Comparison of ENCODE assay signal across 8 cellular contexts in the genomic region with DNA sequence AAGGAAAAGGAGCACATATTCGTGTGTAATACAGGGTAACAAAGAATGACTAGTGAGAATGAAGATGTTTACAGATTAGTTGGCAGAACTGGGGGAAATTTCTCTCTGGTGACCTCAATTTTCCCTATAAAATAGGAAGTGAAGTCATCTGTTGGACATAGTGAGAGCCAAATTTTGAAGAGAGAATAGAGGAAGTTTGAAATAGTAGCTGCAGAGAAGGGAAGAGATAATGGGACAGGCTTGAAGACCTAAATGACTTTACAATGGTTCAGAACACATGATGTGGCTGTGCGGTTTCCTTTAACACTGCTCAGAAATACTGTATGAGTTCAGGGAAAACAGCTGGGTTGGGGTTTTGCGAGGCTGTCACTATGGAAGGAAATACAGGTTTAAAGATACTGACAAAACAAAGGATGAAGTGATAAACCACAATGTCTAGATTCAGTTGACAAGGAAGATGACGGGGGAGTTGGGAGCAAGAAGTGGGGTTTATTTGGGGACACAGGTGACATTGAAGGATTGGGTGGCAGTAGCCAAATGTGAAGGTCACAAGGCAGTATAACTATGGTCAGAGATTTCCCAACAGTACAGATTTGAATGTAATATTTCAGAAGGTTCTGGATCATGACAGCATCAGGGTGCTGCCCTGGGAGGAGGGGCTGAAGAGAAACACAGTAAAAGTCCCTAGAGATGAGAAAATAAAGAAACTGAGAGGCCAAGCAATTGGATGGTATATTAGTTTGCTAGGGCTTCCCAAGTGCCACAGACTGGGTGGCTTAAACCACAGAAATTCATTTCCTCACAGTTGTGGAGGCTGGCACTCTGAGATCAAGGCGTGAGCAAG.
A peak's percentile ranks its signal among the peaks of the same experiment; 100 is the strongest.
DNase-seq lines count a peak whose midpoint lies in the region; ATAC-seq and TF ChIP-seq lines count a peak whose summit lies in the region.

No MANE protein-coding gene starts in this region.

- no peaks in the 10 kb centered on the region for H4K20me1 ChIP-seq in DOHH2 (ENCODE audit: control insufficient read depth, insufficient read depth, low read depth, low read length)

- no peaks in the 10 kb centered on the region for H3K36me3 ChIP-seq in DOHH2 (ENCODE audit: control insufficient read depth, low read length)
- H3K36me3 ChIP-seq in heart left ventricle, result no peaks in the 10 kb centered on the region
- H3K36me3 ChIP-seq in thyroid gland, result no peaks in the 10 kb centered on the region

- H3K4me3 ChIP-seq in DOHH2 (ENCODE audit: low read length) (peak overlapping the region; percentile 40), heart left ventricle (no peak overlapping the region), thyroid gland (replicated peaks in 1 of 3) (no peak overlapping the region)

- H3K79me2 ChIP-seq in DOHH2 (ENCODE audit: control insufficient read depth, low read length), result no peaks in the 10 kb centered on the region

- H3K27ac ChIP-seq in DOHH2 (ENCODE audit: low read depth, low read length), result peak overlapping the region; percentile 62
- H3K27ac ChIP-seq in heart left ventricle, result peak overlapping the region in 11 of 12 donors; percentile 15 to 85 (median 52)
- peak overlapping the region in 1 of 3 donors; percentile 31 for H3K27ac ChIP-seq in thyroid gland

- TF ChIP-seq CTCF in DOHH2 (IDR thresholded peaks at IDR 0.05; ENCODE audit: low read depth, low read length, poor library complexity, severe bottlenecking), result no peak
- TF ChIP-seq CTCF in heart left ventricle (IDR thresholded peaks at IDR 0.05), result no peak
- no peak for TF ChIP-seq CTCF in thyroid gland (IDR thresholded peaks at IDR 0.05)

- WGBS in heart left ventricle, 4 donors, result 41 to 57% (median 43%) methylated on average over 5 of the region's 5 CpGs
- WGBS in thyroid gland, 2 donors, result 68 to 69% methylated on average over 5 of the region's 5 CpGs

- no peaks in the 10 kb centered on the region for H3K9me2 ChIP-seq in DOHH2 (replicated peaks; ENCODE audit: control insufficient read depth, low read length)

- H3K4me1 ChIP-seq in DOHH2 (ENCODE audit: control insufficient read depth, low read length) (peaks cover 39% of the 10 kb centered on the region), heart left ventricle (peaks cover 0 to 29% (median 10%) of the 10 kb centered on the region in 12 donors), thyroid gland (no peaks in the 10 kb centered on the region)

- intact Hi-C loops in heart left ventricle (cut with DNase I) (no loop called here), thyroid gland (cut with DNase I) (no loop called here)

- TF ChIP-seq POLR2A in heart left ventricle (IDR thresholded peaks at IDR 0.05) (no peak), thyroid gland (IDR thresholded peaks at IDR 0.05) (no peak)

- H3K9me3 ChIP-seq in DOHH2 (ENCODE audit: control insufficient read depth, insufficient read depth, low read length) (no peaks in the 10 kb centered on the region), heart left ventricle (no peaks in the 10 kb centered on the region), thyroid gland (no peaks in the 10 kb centered on the region)

- H3F3A ChIP-seq in DOHH2 (ENCODE audit: control insufficient read depth, insufficient read depth), result peaks cover 17% of the 10 kb centered on the region

- no peaks in the 10 kb centered on the region for H3K27me3 ChIP-seq in DOHH2 (ENCODE audit: control insufficient read depth, low read length)
- no peaks in the 10 kb centered on the region for H3K27me3 ChIP-seq in heart left ventricle
- no peaks in the 10 kb centered on the region for H3K27me3 ChIP-seq in thyroid gland

- H3K4me2 ChIP-seq in DOHH2 (ENCODE audit: low read length), result peak overlapping the region; percentile 58

- ATAC-seq in GM21717 (IDR thresholded peaks at IDR 0.05; ENCODE audit: unreplicated experiment) (peak; percentile 89), heart left ventricle (peak; percentile 81 to 96 (median 91))

- peak; percentile 100 for DNase-seq in Kasumi-1 (lab: John Stamatoyannopoulos, UW)
- DNase-seq in activated CD8-positive, alpha-beta memory T cell treated with anti-CD3 and anti-CD28 coated beads, Interleukin-2, amount 50 U/mL, for 24 hours (ENCODE audit: extremely low read depth), result peak; percentile 44
- peak in 3 of 5 donors; percentile 30 to 40 (median 31) for DNase-seq in heart left ventricle
- peak; percentile 45 for DNase-seq in stimulated activated CD8-positive, alpha-beta memory T cell treated with anti-CD3 and anti-CD28 coated beads, Interleukin-12 subunit alpha, Interleukin-12 subunit beta, amount 100 ng/mL, for 1 hour (ENCODE audit: low read depth)
- no peak for DNase-seq in thyroid gland
- DNase-seq in NCI-H187 treated with DMSO at 0.1 percent for 48 hours (lab: John Stamatoyannopoulos, UW), result no peak

Comparison
In these comparisons a context has a peak if more than half of its experiments do, and no peak if none do; other contexts are left out.
1. DNase-seq: peak in Kasumi-1 (2 of 2), activated CD8-positive, alpha-beta memory T cell treated with anti-CD3 and anti-CD28 coated beads, Interleukin-2, amount 50 U/mL, for 24 hours (single experiment), heart left ventricle (3 of 5) and stimulated activated CD8-positive, alpha-beta memory T cell treated with anti-CD3 and anti-CD28 coated beads, Interleukin-12 subunit alpha, Interleukin-12 subunit beta, amount 100 ng/mL, for 1 hour (single experiment); none in thyroid gland (0 of 2) and NCI-H187 treated with DMSO at 0.1 percent for 48 hours (single experiment).